ENCODE assay signal across 10 cellular contexts in the genomic region with DNA sequence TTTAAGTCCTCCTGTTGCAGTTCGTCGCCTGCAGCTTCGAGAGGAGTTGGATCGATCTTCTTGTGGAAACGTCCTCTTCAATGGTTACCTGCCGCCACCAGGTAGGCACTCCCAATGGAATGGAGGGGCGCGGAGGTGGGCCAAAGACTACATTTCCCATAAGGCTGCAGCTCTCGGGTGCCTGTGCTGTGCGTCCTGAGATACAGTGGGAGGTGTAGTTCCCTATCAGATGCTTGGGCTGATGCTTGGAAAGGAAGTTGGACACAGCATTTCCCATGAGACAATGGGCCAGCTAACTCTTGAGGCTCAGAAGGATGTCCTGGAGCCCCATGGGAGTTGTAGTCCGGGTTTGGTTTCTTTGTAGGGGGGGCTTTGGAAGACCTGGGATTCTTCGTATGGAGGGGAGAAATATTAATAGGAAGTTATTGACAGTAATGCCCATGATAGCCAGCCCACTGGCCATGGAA. TPM values are rescaled to one million over a fixed set of nuclear protein-coding genes. Genes with fewer than 3 reads are reported as not detected.
DNase-seq lines count a peak whose midpoint lies in the region; ATAC-seq lines count a peak whose summit lies in the region.
"Had no signal": no experiment of that assay in that cellular context is flagged by ENCODE, and none has a peak within 500 bp of the region (broad histone marks: within the 10 kb centered on the region; RNA-seq: fewer than 3 reads in every experiment).

No MANE protein-coding gene starts in this region.

- no peak for ATAC-seq in central memory CD8-positive, alpha-beta T cell (replicated peaks; ENCODE audit: extremely low read depth, poor library complexity, severe bottlenecking)
- no peak for ATAC-seq in stimulated activated effector memory CD8-positive, alpha-beta T cell treated with anti-CD3 and anti-CD28 coated beads, Interleukin-12 subunit alpha, Interleukin-12 subunit beta, amount 100 ng/mL, for 72 hours
- ATAC-seq in HG03565 (IDR thresholded peaks at IDR 0.05; ENCODE audit: unreplicated experiment), result no peak
- ATAC-seq in HG03139 (IDR thresholded peaks at IDR 0.05; ENCODE audit: unreplicated experiment), result no peak
- ATAC-seq: mucosa of descending colon had no signal

- H3K9me3 Mint-ChIP-seq in activated CD4-positive, alpha-beta T cell treated with anti-CD3 and anti-CD28 coated beads, Interleukin-2, amount 10 ng/mL, durations not matched to agents 24 days and 14 days, result no peaks in the 10 kb centered on the region
- no peaks in the 10 kb centered on the region for H3K9me3 Mint-ChIP-seq in central memory CD8-positive, alpha-beta T cell
- no peaks in the 10 kb centered on the region for H3K9me3 Mint-ChIP-seq in stimulated activated effector memory CD8-positive, alpha-beta T cell treated with anti-CD3 and anti-CD28 coated beads, Interleukin-12 subunit alpha, Interleukin-12 subunit beta, amount 100 ng/mL, for 72 hours
- H3K9me3 Mint-ChIP-seq: activated naive CD8-positive, alpha-beta T cell treated with anti-CD3 and anti-CD28 coated beads, Interleukin-2, amount 10 ng/mL, durations not matched to agents 7 days and 5 days had no signal

- intact Hi-C loops in activated CD4-positive, alpha-beta T cell treated with anti-CD3 and anti-CD28 coated beads, Interleukin-2, amount 10 ng/mL, durations not matched to agents 24 days and 14 days (cut with micrococcal nuclease), result no loop called here
- intact Hi-C loops in posterior vena cava (cut with DNase I), result no loop called here

- H3K27me3 Mint-ChIP-seq in activated CD4-positive, alpha-beta T cell treated with anti-CD3 and anti-CD28 coated beads, Interleukin-2, amount 10 ng/mL, durations not matched to agents 24 days and 14 days, result no peaks in the 10 kb centered on the region
- H3K27me3 Mint-ChIP-seq in central memory CD8-positive, alpha-beta T cell, result no peaks in the 10 kb centered on the region
- H3K27me3 Mint-ChIP-seq: activated naive CD8-positive, alpha-beta T cell treated with anti-CD3 and anti-CD28 coated beads, Interleukin-2, amount 10 ng/mL, durations not matched to agents 7 days and 5 days had no signal

- peaks cover 19% of the 10 kb centered on the region for H3K4me1 Mint-ChIP-seq in activated CD4-positive, alpha-beta T cell treated with anti-CD3 and anti-CD28 coated beads, Interleukin-2, amount 10 ng/mL, durations not matched to agents 24 days and 14 days
- peaks cover 29% of the 10 kb centered on the region for H3K4me1 Mint-ChIP-seq in central memory CD8-positive, alpha-beta T cell
- H3K4me1 Mint-ChIP-seq in stimulated activated effector memory CD8-positive, alpha-beta T cell treated with anti-CD3 and anti-CD28 coated beads, Interleukin-12 subunit alpha, Interleukin-12 subunit beta, amount 100 ng/mL, for 72 hours, result peaks cover 26% of the 10 kb centered on the region

- H3K27ac Mint-ChIP-seq in activated CD4-positive, alpha-beta T cell treated with anti-CD3 and anti-CD28 coated beads, Interleukin-2, amount 10 ng/mL, durations not matched to agents 24 days and 14 days, result peak overlapping the region; percentile 58
- peak overlapping the region; percentile 82 for H3K27ac Mint-ChIP-seq in central memory CD8-positive, alpha-beta T cell (ENCODE audit: low read depth)
- peak overlapping the region; percentile 78 for H3K27ac Mint-ChIP-seq in stimulated activated effector memory CD8-positive, alpha-beta T cell treated with anti-CD3 and anti-CD28 coated beads, Interleukin-12 subunit alpha, Interleukin-12 subunit beta, amount 100 ng/mL, for 72 hours

- peak; percentile 62 for DNase-seq in activated CD4-positive, alpha-beta T cell treated with anti-CD3 and anti-CD28 coated beads, Interleukin-2, amount 10 ng/mL, durations not matched to agents 24 days and 14 days
- DNase-seq in activated CD4-positive, alpha-beta T cell treated with anti-CD3 and anti-CD28 coated beads, Interleukin-2, amount 50 U/mL, for 48 hours, result no peak
- DNase-seq in NCI-H69 (lab: John Stamatoyannopoulos, UW), result peak; percentile 27
- DNase-seq in central memory CD8-positive, alpha-beta T cell (ENCODE audit: low spot score in 2 of 2), result no peak
- DNase-seq in stimulated activated effector memory CD8-positive, alpha-beta T cell treated with anti-CD3 and anti-CD28 coated beads, Interleukin-12 subunit alpha, Interleukin-12 subunit beta, amount 100 ng/mL, for 72 hours (ENCODE audit: low spot score in 2 of 2), result no peak
- DNase-seq in posterior vena cava (ENCODE audit: low spot score), result no peak
- DNase-seq: activated naive CD8-positive, alpha-beta T cell treated with anti-CD3 and anti-CD28 coated beads, Interleukin-2, amount 10 ng/mL, durations not matched to agents 7 days and 5 days; mucosa of descending colon had no signal

- peak overlapping the region; percentile 86 for H3K4me3 Mint-ChIP-seq in activated CD4-positive, alpha-beta T cell treated with anti-CD3 and anti-CD28 coated beads, Interleukin-2, amount 10 ng/mL, durations not matched to agents 24 days and 14 days
- H3K4me3 Mint-ChIP-seq in central memory CD8-positive, alpha-beta T cell, result peak overlapping the region; percentile 73
- H3K4me3 Mint-ChIP-seq in stimulated activated effector memory CD8-positive, alpha-beta T cell treated with anti-CD3 and anti-CD28 coated beads, Interleukin-12 subunit alpha, Interleukin-12 subunit beta, amount 100 ng/mL, for 72 hours, result peak overlapping the region; percentile 75

- peaks cover 35% of the 10 kb centered on the region for H3K36me3 Mint-ChIP-seq in activated CD4-positive, alpha-beta T cell treated with anti-CD3 and anti-CD28 coated beads, Interleukin-2, amount 10 ng/mL, durations not matched to agents 24 days and 14 days (ENCODE audit: low read depth)
- peaks cover 31% of the 10 kb centered on the region for H3K36me3 Mint-ChIP-seq in central memory CD8-positive, alpha-beta T cell (ENCODE audit: insufficient read depth)
- peaks cover 55% of the 10 kb centered on the region for H3K36me3 Mint-ChIP-seq in stimulated activated effector memory CD8-positive, alpha-beta T cell treated with anti-CD3 and anti-CD28 coated beads, Interleukin-12 subunit alpha, Interleukin-12 subunit beta, amount 100 ng/mL, for 72 hours

RNA-seq across cellular contexts. Expression of gene SHKBP1, which starts 1.8 kb away (rescaled TPM):
- total RNA-seq in activated CD4-positive, alpha-beta T cell treated with anti-CD3 and anti-CD28 coated beads, Interleukin-2, amount 10 ng/mL, durations not matched to agents 24 days and 14 days, result 111 and 113 TPM in 2 replicates
- 10 to 100 TPM; 43.8 to 45.3 TPM for total RNA-seq in posterior vena cava

RNA-seq across cellular contexts. Expression of gene LTBP4, which starts 22.7 kb away (rescaled TPM):
- 123 and 126 TPM in 2 replicates for total RNA-seq in activated CD4-positive, alpha-beta T cell treated with anti-CD3 and anti-CD28 coated beads, Interleukin-2, amount 10 ng/mL, durations not matched to agents 24 days and 14 days
- 100 to 1,000 TPM; 200 to 265 TPM for total RNA-seq in posterior vena cava

Comparison
In these comparisons a context has a peak if more than half of its experiments do, and no peak if none do; other contexts are left out.
1. DNase-seq: peak in activated CD4-positive, alpha-beta T cell treated with anti-CD3 and anti-CD28 coated beads, Interleukin-2, amount 10 ng/mL, durations not matched to agents 24 days and 14 days (single experiment) and NCI-H69 (single experiment); none in activated CD4-positive, alpha-beta T cell treated with anti-CD3 and anti-CD28 coated beads, Interleukin-2, amount 50 U/mL, for 48 hours (0 of 2), central memory CD8-positive, alpha-beta T cell (0 of 2), stimulated activated effector memory CD8-positive, alpha-beta T cell treated with anti-CD3 and anti-CD28 coated beads, Interleukin-12 subunit alpha, Interleukin-12 subunit beta, amount 100 ng/mL, for 72 hours (0 of 2) and posterior vena cava (single experiment).
2. Peak in every context shown above with its lines, with median percentiles within 50 percentile points of each other: H3K27ac Mint-ChIP-seq and H3K4me3 Mint-ChIP-seq.